ENCODE assay signal across 1 cellular context in genomic region chr2:183543731-183544130, GRCh38.
TF ChIP-seq lines count a peak whose summit lies in the region.

No MANE protein-coding gene starts in this region.

TF ChIP-seq in HepG2, 621 proteins besides CTCF, POLR2A, EP300 and RAD21 (continued from another document):
- TF ChIP-seq REST (IDR thresholded peaks at IDR 0.05; ENCODE audit: borderline replicate concordance in 1 of 2, low read depth in 1 of 2, low read length in 2 of 2): no peak
- no peak for TF ChIP-seq FOXA1 (IDR thresholded peaks at IDR 0.05)
- TF ChIP-seq FOXA1 (CRISPR knock-in tag; IDR thresholded peaks at IDR 0.05): no peak
- no peak for TF ChIP-seq HDAC2 (CRISPR knock-in tag; IDR thresholded peaks at IDR 0.05)
- TF ChIP-seq CCDC6 (CRISPR knock-in tag; IDR thresholded peaks at IDR 0.05): no peak
- TF ChIP-seq ZBTB7A (CRISPR knock-in tag; IDR thresholded peaks at IDR 0.05): no peak
